ENCODE assay signal across 8 cellular contexts in the genomic region with DNA sequence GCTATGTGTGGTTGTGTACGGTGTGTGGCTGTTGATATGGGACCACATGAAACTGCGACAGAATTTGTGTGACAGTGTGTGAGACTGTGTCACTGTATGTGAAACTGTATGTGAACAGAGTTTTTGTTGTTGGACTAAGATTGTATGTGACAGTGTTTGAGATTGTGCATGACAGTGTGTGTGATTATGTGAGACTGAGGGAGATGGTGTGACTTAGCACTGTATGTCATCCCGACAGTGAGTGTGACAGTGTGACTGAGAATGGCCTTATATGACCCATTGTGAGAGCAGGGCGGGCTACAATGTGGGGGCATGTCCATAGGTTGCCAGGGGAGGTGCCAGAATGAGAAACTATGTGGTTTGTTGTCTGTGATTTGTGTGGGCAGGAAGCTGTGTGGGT. TPM values are rescaled to one million over a fixed set of nuclear protein-coding genes. Genes with fewer than 3 reads are reported as not detected.
DNase-seq lines count a peak whose midpoint lies in the region; ATAC-seq and TF ChIP-seq lines count a peak whose summit lies in the region.

No MANE protein-coding gene starts in this region.

- H3K36me3 Mint-ChIP-seq in CD8-positive, alpha-beta T cell: peaks cover 80% of the 10 kb centered on the region
- peaks cover 97% of the 10 kb centered on the region for H3K36me3 Mint-ChIP-seq in nephron progenitor cell (ENCODE audit: low read depth)

- no peak for ATAC-seq in CD8-positive, alpha-beta T cell
- ATAC-seq in GM19452 (IDR thresholded peaks at IDR 0.05; ENCODE audit: unreplicated experiment): no peak

- no peak for TF ChIP-seq CTCF in CD8-positive, alpha-beta T cell (IDR thresholded peaks at IDR 0.05)
- no peak for TF ChIP-seq CTCF in NB4 (IDR thresholded peaks at IDR 0.05; ENCODE audit: low read depth, low read length)
- TF ChIP-seq CTCF in coronary artery (IDR thresholded peaks at IDR 0.05): no peak
- no peak for TF ChIP-seq CTCF in nephron progenitor cell (IDR thresholded peaks at IDR 0.05)
- no peak for TF ChIP-seq CTCF in GM10248 (IDR thresholded peaks at IDR 0.05; ENCODE audit: control extremely low read depth, extremely low read depth, low read depth, missing control alignments)
- TF ChIP-seq CTCF in sigmoid colon (IDR thresholded peaks at IDR 0.05): no peak

- CTCF ChIA-PET in CD8-positive, alpha-beta T cell (lab: Charles Lee): no interaction called here
- CTCF ChIA-PET in GM10248 (lab: Yijun Ruan, JAX): no interaction called here

- no peak for TF ChIP-seq POLR2A in NB4 (IDR thresholded peaks at IDR 0.05; ENCODE audit: extremely low read depth, insufficient read length)
- no peak for TF ChIP-seq POLR2A in sigmoid colon (IDR thresholded peaks at IDR 0.05)

- H3K9me3 Mint-ChIP-seq in CD8-positive, alpha-beta T cell: peaks cover 43% of the 10 kb centered on the region
- H3K9me3 Mint-ChIP-seq in nephron progenitor cell: peaks cover 97% of the 10 kb centered on the region

- no peaks in the 10 kb centered on the region for H3K27me3 Mint-ChIP-seq in CD8-positive, alpha-beta T cell (ENCODE audit: low read depth)
- peaks cover 6% of the 10 kb centered on the region for H3K27me3 Mint-ChIP-seq in nephron progenitor cell (ENCODE audit: low read depth, poor library complexity)

- H3K27me3 ChIP-seq in CD8-positive, alpha-beta T cell (ENCODE audit: insufficient read depth, low read length): no peaks in the 10 kb centered on the region
- H3K27me3 ChIP-seq in sigmoid colon: no peaks in the 10 kb centered on the region

- no peak for TF ChIP-seq EP300 in sigmoid colon (IDR thresholded peaks at IDR 0.05)

- POLR2A ChIA-PET in CD8-positive, alpha-beta T cell (lab: Charles Lee): no interaction called here
- POLR2A ChIA-PET in GM10248 (lab: Yijun Ruan, JAX): no interaction called here

- peak overlapping the region; percentile 80 for H3K4me3 ChIP-seq in CD8-positive, alpha-beta T cell (ENCODE audit: low read depth, low read length)
- H3K4me3 ChIP-seq in NB4 (ENCODE audit: low read depth, low read length) (peak overlapping the region; percentile 94), coronary artery (peak overlapping the region; percentile 93), sigmoid colon (peak overlapping the region in 1 of 4 donors; percentile 79)

- peaks cover 19% of the 10 kb centered on the region for H3K36me3 ChIP-seq in CD8-positive, alpha-beta T cell (ENCODE audit: insufficient read depth, low read length)
- peaks cover 10 to 36% (median 32%) of the 10 kb centered on the region in 4 donors for H3K36me3 ChIP-seq in sigmoid colon

- H3K4me3 Mint-ChIP-seq in CD8-positive, alpha-beta T cell: peak overlapping the region; percentile 85
- H3K4me3 Mint-ChIP-seq in nephron progenitor cell: peak overlapping the region; percentile 86

- H3K27ac Mint-ChIP-seq in CD8-positive, alpha-beta T cell: no peak overlapping the region
- no peak overlapping the region for H3K27ac Mint-ChIP-seq in nephron progenitor cell

- DNase-seq in CD8-positive, alpha-beta T cell: peak in 1 of 7 experiments; percentile 22
- DNase-seq in NB4 (ENCODE audit: low read depth): no peak
- DNase-seq in coronary artery (ENCODE audit: low spot score): no peak
- no peak for DNase-seq in nephron progenitor cell
- no peak for DNase-seq in GM10248 (ENCODE audit: extremely low spot score)
- no peak for DNase-seq in sigmoid colon
- no peak for DNase-seq in GDM1 (lab: John Stamatoyannopoulos, UW)

- H3K9me3 ChIP-seq in CD8-positive, alpha-beta T cell (ENCODE audit: low read length): peaks cover 19% of the 10 kb centered on the region
- H3K9me3 ChIP-seq in sigmoid colon: peaks cover 0 to 13% (median 11%) of the 10 kb centered on the region in 4 donors

- WGBS in sigmoid colon, 2 donors: 93 to 96% methylated on average over 4 of the region's 4 CpGs

- H3K4me1 ChIP-seq in CD8-positive, alpha-beta T cell (ENCODE audit: insufficient read depth, low read length): peaks cover 18% of the 10 kb centered on the region
- H3K4me1 ChIP-seq in sigmoid colon: peaks cover 0 to 17% (median 15%) of the 10 kb centered on the region in 4 donors

- intact Hi-C loops in CD8-positive, alpha-beta T cell (cut with DNase I, micrococcal nuclease): loop anchor here in 1 of 2 experiments (10.0 kb wide), 1 partner anchor 1750 kb away; a partner anchor contains a TSS
- intact Hi-C loops in sigmoid colon (cut with DNase I): no loop called here

- peaks cover 32% of the 10 kb centered on the region for H3K4me1 Mint-ChIP-seq in CD8-positive, alpha-beta T cell (ENCODE audit: low read depth)
- peaks cover 18% of the 10 kb centered on the region for H3K4me1 Mint-ChIP-seq in nephron progenitor cell

- no peak overlapping the region for H3K27ac ChIP-seq in CD8-positive, alpha-beta T cell (ENCODE audit: low read depth, low read length)
- no peak overlapping the region for H3K27ac ChIP-seq in coronary artery
- H3K27ac ChIP-seq in sigmoid colon: no peak overlapping the region

RNA-seq across cellular contexts. Expression of a gene that starts 0.9 kb away (rescaled TPM):
- 1 to 10 TPM; 1.3 to 2.4 TPM for total RNA-seq in CD8-positive, alpha-beta T cell
- total RNA-seq in sigmoid colon: 10 to 100 TPM in 2 of 4 donors, 1 to 10 TPM in 2; 8.7 to 12.7 (median 10.4) TPM
- polyA plus RNA-seq in sigmoid colon: 1 to 10 TPM in 2 of 3 donors, under 1 TPM in 1; under 0.01 to 1.4 (median 1.4) TPM

RNA-seq across cellular contexts. Expression of a gene that starts 11.7 kb away (rescaled TPM):
- total RNA-seq in CD8-positive, alpha-beta T cell: 1 to 10 TPM; 4.6 to 4.7 TPM
- 1 to 10 TPM; 3.9 to 5.5 (median 4.5) TPM for total RNA-seq in sigmoid colon
- 1 to 10 TPM; 2.0 to 2.4 (median 2.3) TPM for polyA plus RNA-seq in sigmoid colon
